In the genomic region with DNA sequence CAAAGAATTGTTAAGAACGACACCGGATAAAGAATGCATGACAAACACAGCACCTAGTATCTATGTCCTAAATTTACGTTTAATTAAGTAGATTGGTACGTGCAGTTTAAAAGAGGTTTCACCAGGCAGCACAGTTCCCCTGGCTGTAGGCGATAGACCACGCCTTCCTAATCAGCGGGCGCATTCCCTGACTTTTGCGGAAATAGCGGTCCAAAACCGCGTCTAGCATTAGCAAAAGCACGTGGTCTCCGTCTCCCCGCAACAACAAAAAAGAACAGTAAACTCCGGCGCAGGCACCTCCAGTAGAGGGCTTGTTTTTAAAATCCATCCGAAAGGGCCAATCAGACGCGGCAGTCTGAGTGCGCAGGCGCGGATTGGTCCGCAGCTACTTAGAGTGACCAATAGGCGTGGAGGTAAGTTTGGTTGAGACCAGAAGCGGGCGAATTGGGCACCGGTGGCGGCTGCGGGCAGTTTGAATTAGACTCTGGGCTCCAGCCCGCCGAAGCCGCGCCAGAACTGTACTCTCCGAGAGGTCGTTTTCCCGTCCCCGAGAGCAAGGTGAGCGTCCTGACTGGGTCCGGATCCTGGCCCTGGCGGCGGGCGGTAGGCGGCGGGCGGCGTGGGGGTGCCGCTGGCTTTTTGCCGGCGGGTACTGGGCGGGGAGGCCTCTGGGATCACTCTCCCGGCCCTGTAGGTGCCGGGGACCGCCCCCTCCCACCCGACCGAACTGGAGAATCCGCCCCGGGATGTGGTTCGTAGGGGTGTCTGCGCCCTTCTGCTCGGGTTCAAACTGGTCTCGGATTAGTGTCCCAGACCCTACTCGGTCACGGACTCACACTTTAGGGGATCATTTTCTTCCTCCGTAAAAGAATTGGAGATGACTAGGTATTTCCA, we compare ENCODE assay signal across 8 cellular contexts. TPM values are rescaled to one million over a fixed set of nuclear protein-coding genes. Genes with fewer than 3 reads are reported as not detected.
DNase-seq lines count a peak whose midpoint lies in the region; ATAC-seq and TF ChIP-seq lines count a peak whose summit lies in the region.

A gene with protein sequence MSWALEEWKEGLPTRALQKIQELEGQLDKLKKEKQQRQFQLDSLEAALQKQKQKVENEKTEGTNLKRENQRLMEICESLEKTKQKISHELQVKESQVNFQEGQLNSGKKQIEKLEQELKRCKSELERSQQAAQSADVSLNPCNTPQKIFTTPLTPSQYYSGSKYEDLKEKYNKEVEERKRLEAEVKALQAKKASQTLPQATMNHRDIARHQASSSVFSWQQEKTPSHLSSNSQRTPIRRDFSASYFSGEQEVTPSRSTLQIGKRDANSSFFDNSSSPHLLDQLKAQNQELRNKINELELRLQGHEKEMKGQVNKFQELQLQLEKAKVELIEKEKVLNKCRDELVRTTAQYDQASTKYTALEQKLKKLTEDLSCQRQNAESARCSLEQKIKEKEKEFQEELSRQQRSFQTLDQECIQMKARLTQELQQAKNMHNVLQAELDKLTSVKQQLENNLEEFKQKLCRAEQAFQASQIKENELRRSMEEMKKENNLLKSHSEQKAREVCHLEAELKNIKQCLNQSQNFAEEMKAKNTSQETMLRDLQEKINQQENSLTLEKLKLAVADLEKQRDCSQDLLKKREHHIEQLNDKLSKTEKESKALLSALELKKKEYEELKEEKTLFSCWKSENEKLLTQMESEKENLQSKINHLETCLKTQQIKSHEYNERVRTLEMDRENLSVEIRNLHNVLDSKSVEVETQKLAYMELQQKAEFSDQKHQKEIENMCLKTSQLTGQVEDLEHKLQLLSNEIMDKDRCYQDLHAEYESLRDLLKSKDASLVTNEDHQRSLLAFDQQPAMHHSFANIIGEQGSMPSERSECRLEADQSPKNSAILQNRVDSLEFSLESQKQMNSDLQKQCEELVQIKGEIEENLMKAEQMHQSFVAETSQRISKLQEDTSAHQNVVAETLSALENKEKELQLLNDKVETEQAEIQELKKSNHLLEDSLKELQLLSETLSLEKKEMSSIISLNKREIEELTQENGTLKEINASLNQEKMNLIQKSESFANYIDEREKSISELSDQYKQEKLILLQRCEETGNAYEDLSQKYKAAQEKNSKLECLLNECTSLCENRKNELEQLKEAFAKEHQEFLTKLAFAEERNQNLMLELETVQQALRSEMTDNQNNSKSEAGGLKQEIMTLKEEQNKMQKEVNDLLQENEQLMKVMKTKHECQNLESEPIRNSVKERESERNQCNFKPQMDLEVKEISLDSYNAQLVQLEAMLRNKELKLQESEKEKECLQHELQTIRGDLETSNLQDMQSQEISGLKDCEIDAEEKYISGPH (N-terminal part only) (plus strand): TSS at position 432 of the 894 bp plus-strand sequence. CDS start 10,560 bp downstream, outside the sequence.

- H4K20me1 ChIP-seq in MM.1S (ENCODE audit: insufficient read depth, low read length) = no peaks in the 10 kb centered on the region

- peaks cover 50% of the 10 kb centered on the region for H3K79me2 ChIP-seq in MM.1S (ENCODE audit: low read length)

- in situ Hi-C loops in HAP-1 (cut with MboI; ENCODE audit: low sequenced_read_pairs) = no loop called here

- H3K27ac ChIP-seq in MM.1S (ENCODE audit: low read length) (peak within 1 kb of the TSS; percentile 42; the same call in 1 of the 2 replicates), foreskin keratinocyte (peak within 1 kb of the TSS; percentile 33), subcutaneous abdominal adipose tissue (ENCODE audit: low read depth, low read length) (no peak within 1 kb of the TSS)

- 0 out of 2 replicates have a peak, but pooled peaks cover 7% of the 10 kb centered on the region for H3F3A ChIP-seq in MM.1S (ENCODE audit: insufficient read depth, low read length)

- H3K27me3 ChIP-seq in HAP-1 (ENCODE audit: low read depth) = no peaks in the 10 kb centered on the region
- H3K27me3 ChIP-seq in MM.1S (replicated peaks; ENCODE audit: insufficient read depth, low read length) = no peaks in the 10 kb centered on the region
- H3K27me3 ChIP-seq in foreskin keratinocyte = no peaks in the 10 kb centered on the region
- H3K27me3 ChIP-seq in neuron (ENCODE audit: insufficient read depth, low read length) = no peaks in the 10 kb centered on the region
- no peaks in the 10 kb centered on the region for H3K27me3 ChIP-seq in subcutaneous abdominal adipose tissue (ENCODE audit: control insufficient read depth in 5 of 5, insufficient read depth in 4 of 5, low read length in 5 of 5)

- H3K4me2 ChIP-seq in MM.1S (ENCODE audit: low read depth, low read length) = peak within 1 kb of the TSS; percentile 80

- H3K4me3 ChIP-seq in HAP-1 (peak within 1 kb of the TSS; percentile 92), MM.1S (ENCODE audit: low read length) (peak within 1 kb of the TSS; percentile 75), neuron (ENCODE audit: low read length) (peak within 1 kb of the TSS; percentile 72), subcutaneous abdominal adipose tissue (ENCODE audit: low read depth in 1 of 5, low read length in 5 of 5) (peak within 1 kb of the TSS; percentile 74 to 93 (median 77))

- no peaks in the 10 kb centered on the region for H3K9me2 ChIP-seq in MM.1S (replicated peaks; ENCODE audit: insufficient read depth, low read length)

- peak within 1 kb of the TSS; percentile 63 for H3K9ac ChIP-seq in MM.1S (ENCODE audit: low read length)
- H3K9ac ChIP-seq in subcutaneous abdominal adipose tissue (ENCODE audit: low read length in 5 of 5) = peak within 1 kb of the TSS in 4 of 5 donors; percentile 58 to 81 (median 68)

- ATAC-seq in foreskin keratinocyte = peak; percentile 97

- peak within 1 kb of the TSS; percentile 64 for H2AFZ ChIP-seq in MM.1S (ENCODE audit: low read length)
- peak within 1 kb of the TSS; percentile 76 for H2AFZ ChIP-seq in neuron (ENCODE audit: low read depth, low read length)

- H3K9me3 ChIP-seq in HAP-1 (no peaks in the 10 kb centered on the region), MM.1S (replicated peaks; ENCODE audit: insufficient read depth, low read length) (no peaks in the 10 kb centered on the region), neuron (ENCODE audit: low read length) (no peaks in the 10 kb centered on the region), subcutaneous abdominal adipose tissue (ENCODE audit: control insufficient read depth in 5 of 5, low read length in 5 of 5) (no peaks in the 10 kb centered on the region)

- DNase-seq in GDM1 (lab: John Stamatoyannopoulos, UW) (peak; percentile 95), HAP-1 (ENCODE audit: low spot score in 2 of 2) (peak; percentile 95 to 99), MM.1S (peak; percentile 100), SIG-M5 (lab: John Stamatoyannopoulos, UW) (peak; percentile 99), activated gamma-delta T cell (lab: John Stamatoyannopoulos, UW) (peak; percentile 75), foreskin keratinocyte (peak; percentile 96 to 98)

- H3K4me1 ChIP-seq in HAP-1 = peaks cover 17% of the 10 kb centered on the region
- H3K4me1 ChIP-seq in MM.1S (ENCODE audit: low read length) = peaks cover 7% of the 10 kb centered on the region
- peaks cover 8% of the 10 kb centered on the region for H3K4me1 ChIP-seq in foreskin keratinocyte
- H3K4me1 ChIP-seq in neuron (ENCODE audit: insufficient read depth, low read length) = peaks cover 10% of the 10 kb centered on the region
- peaks cover 0 to 15% (median 15%) of the 10 kb centered on the region in 5 donors for H3K4me1 ChIP-seq in subcutaneous abdominal adipose tissue (ENCODE audit: control insufficient read depth in 5 of 5, insufficient read depth in 5 of 5, low read length in 5 of 5)

- H3K36me3 ChIP-seq in HAP-1 (replicated peaks) (peaks cover 27% of the 10 kb centered on the region), MM.1S (replicated peaks; ENCODE audit: insufficient read depth, low read length) (no peaks in the 10 kb centered on the region), neuron (ENCODE audit: insufficient read depth, low read length) (peaks cover 3% of the 10 kb centered on the region), subcutaneous abdominal adipose tissue (ENCODE audit: control insufficient read depth in 5 of 5, insufficient read depth in 5 of 5, low read length in 5 of 5) (no peaks in the 10 kb centered on the region)

- TF ChIP-seq CTCF in MM.1S (IDR thresholded peaks at IDR 0.05; ENCODE audit: low read length) (0 out of 2 replicates have a peak, but pooled peaks have one; percentile 8), foreskin keratinocyte (conservative IDR thresholded peaks at IDR 0.05) (peak; percentile 41)

RNA-seq across cellular contexts. Expression of the gene that starts here (rescaled TPM):
- 53.0 and 70.7 TPM in 2 replicates for total RNA-seq in foreskin keratinocyte
- 20.2 and 33.9 TPM in 2 replicates for polyA plus RNA-seq in foreskin keratinocyte
